In genomic region chr5:173718469-173718868, GRCh38 we compare ENCODE assay signal across 21 cellular contexts.
"Had no signal": no experiment of that assay in that cellular context is flagged by ENCODE, and none has a peak within 500 bp of the region (broad histone marks: within the 10 kb centered on the region; RNA-seq: fewer than 3 reads in every experiment).

No MANE protein-coding gene starts in this region.

- H3K4me3 Mint-ChIP-seq: activated naive CD4-positive, alpha-beta T cell treated with anti-CD3 and anti-CD28 coated beads for 36 hours; activated T-cell treated with anti-CD3 and anti-CD28 coated beads, Interleukin-2, amount 50 U/mL, for 4 hours; stimulated activated naive CD8-positive, alpha-beta T cell treated with anti-CD3 and anti-CD28 coated beads, Interleukin-15, amount 100 ng/mL, for 72 hours had no signal

- DNase-seq: activated CD4-positive, alpha-beta T cell treated with anti-CD3 and anti-CD28 coated beads, Interleukin-2, amount 50 U/mL, for 1 hour; activated CD4-positive, CD25-positive, alpha-beta regulatory T cell treated with anti-CD3 and anti-CD28 coated beads, Interleukin-2, amount 50 U/mL, for 72 hours; activated CD8-positive, alpha-beta memory T cell treated with anti-CD3 and anti-CD28 coated beads, Interleukin-2, amount 50 U/mL, for 4 hours; activated naive CD4-positive, alpha-beta T cell treated with anti-CD3 and anti-CD28 coated beads for 36 hours; activated T-cell treated with anti-CD3 and anti-CD28 coated beads, Interleukin-2, amount 50 U/mL, for 4 hours; body of pancreas; central memory CD4-positive, alpha-beta T cell; gastrocnemius medialis; heart left ventricle; kidney; left lung; mammary epithelial cell; nephron progenitor cell; stimulated activated CD4-positive, alpha-beta T cell treated with anti-CD3 and anti-CD28 coated beads, Interleukin-4, amount 100 ng/mL, for 1 hour; stimulated activated naive CD8-positive, alpha-beta T cell treated with anti-CD3 and anti-CD28 coated beads, Interleukin-15, amount 100 ng/mL, for 72 hours; T-helper 1 cell; T-helper 9 cell; upper lobe of left lung had no signal

- H3K4me2 ChIP-seq: smooth muscle cell had no signal

- H3K4me1 Mint-ChIP-seq: stimulated activated naive CD8-positive, alpha-beta T cell treated with anti-CD3 and anti-CD28 coated beads, Interleukin-15, amount 100 ng/mL, for 72 hours had no signal

- H3K9me3 Mint-ChIP-seq: activated naive CD4-positive, alpha-beta T cell treated with anti-CD3 and anti-CD28 coated beads for 36 hours; activated T-cell treated with anti-CD3 and anti-CD28 coated beads, Interleukin-2, amount 50 U/mL, for 4 hours; nephron progenitor cell; stimulated activated naive CD8-positive, alpha-beta T cell treated with anti-CD3 and anti-CD28 coated beads, Interleukin-15, amount 100 ng/mL, for 72 hours had no signal

- H3K9me3 ChIP-seq: body of pancreas, gastrocnemius medialis, heart left ventricle, left lung, suprapubic skin, upper lobe of left lung had no signal

- H3K36me3 ChIP-seq: gastrocnemius medialis, heart left ventricle, left lung, suprapubic skin, upper lobe of left lung had no signal

- ATAC-seq: activated T-cell treated with anti-CD3 and anti-CD28 coated beads, Interleukin-2, amount 50 U/mL, for 4 hours; body of pancreas; gastrocnemius medialis; left lung; sciatic nerve; stimulated activated naive CD8-positive, alpha-beta T cell treated with anti-CD3 and anti-CD28 coated beads, Interleukin-15, amount 100 ng/mL, for 72 hours had no signal

- H3K27me3 ChIP-seq: body of pancreas, gastrocnemius medialis, heart left ventricle, left lung, upper lobe of left lung had no signal

- H3K27ac ChIP-seq: gastrocnemius medialis, heart left ventricle, left lung, suprapubic skin, upper lobe of left lung had no signal

- H3K27ac Mint-ChIP-seq: activated naive CD4-positive, alpha-beta T cell treated with anti-CD3 and anti-CD28 coated beads for 36 hours had no signal

- H3K4me3 ChIP-seq: body of pancreas, gastrocnemius medialis, heart left ventricle, left lung, smooth muscle cell, suprapubic skin, upper lobe of left lung had no signal
